25 cellular contexts compared by ENCODE assay signal in the genomic region with DNA sequence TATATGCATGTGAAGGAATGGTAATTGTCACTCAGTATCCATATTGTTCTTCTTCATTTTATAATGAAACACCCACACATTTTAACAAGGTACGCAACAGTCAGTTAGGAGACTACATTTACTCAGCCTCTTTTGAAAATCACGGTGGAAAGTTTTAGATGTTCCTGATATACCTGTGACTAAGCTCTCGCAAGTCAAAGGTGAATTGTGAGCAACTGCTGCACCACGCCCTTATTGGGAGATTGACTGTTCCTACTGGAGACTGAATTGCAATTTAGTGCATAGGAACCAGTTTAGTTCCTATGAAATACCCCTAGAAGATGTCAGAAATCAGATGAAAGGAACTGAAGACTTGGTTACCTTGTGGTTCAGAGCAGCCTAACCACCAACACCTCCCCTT.
DNase-seq lines count a peak whose midpoint lies in the region; ATAC-seq, FAIRE-seq and TF ChIP-seq lines count a peak whose summit lies in the region.
"Had no signal": no experiment of that assay in that cellular context is flagged by ENCODE, and none has a peak within 500 bp of the region (broad histone marks: within the 10 kb centered on the region; RNA-seq: fewer than 3 reads in every experiment).

No MANE protein-coding gene starts in this region.

- POLR2A ChIA-PET in PC-3 (lab: Charles Lee; ENCODE audit: unreplicated experiment) (no interaction called here), H1 (lab: Charles Lee; ENCODE audit: partially characterized antibody) (no interaction called here)

- H3K4me3 ChIP-seq in PC-3 (ENCODE audit: low read length) = no peak overlapping the region
- H3K4me3 ChIP-seq in H1 (ENCODE audit: extremely low read depth in 1 of 4, insufficient read depth in 2 of 4, low read depth in 3 of 4, low read length in 4 of 4) = no peak overlapping the region
- H3K4me3 ChIP-seq in small intestine (ENCODE audit: low read depth in 1 of 2, low read length in 2 of 2) = no peak overlapping the region
- no peak overlapping the region for H3K4me3 ChIP-seq in left lung
- H3K4me3 ChIP-seq: BLaER1 treated with 17β-estradiol and CSF1 and Interleukin-3, amounts not matched to agents 10 nM and 100 nM; SJCRH30 had no signal

- no peak overlapping the region for H2BK20ac ChIP-seq in H1 (ENCODE audit: low read length)

- no peak overlapping the region; the same call in 1 of the 2 replicates for H3K9ac ChIP-seq in PC-3 (ENCODE audit: low read length)
- no peak overlapping the region for H3K9ac ChIP-seq in H1 (replicated peaks in 1 of 4; ENCODE audit: extremely low read depth in 1 of 4, low read depth in 3 of 4, low read length in 3 of 4)
- H3K9ac ChIP-seq: BLaER1 treated with 17β-estradiol and CSF1 and Interleukin-3, amounts not matched to agents 10 nM and 100 nM had no signal

- H4K91ac ChIP-seq in H1 (replicated peaks; ENCODE audit: insufficient read length, low read length) = no peak overlapping the region

- no peaks in the 10 kb centered on the region for H3K27me3 ChIP-seq in PC-3 (ENCODE audit: low read length)
- H3K27me3 ChIP-seq in H1 (replicated peaks in 1 of 4; ENCODE audit: control insufficient read depth in 3 of 4, extremely low read depth in 1 of 4, insufficient read depth in 3 of 4, low read length in 3 of 4) = no peaks in the 10 kb centered on the region
- H3K27me3 ChIP-seq in small intestine (ENCODE audit: control insufficient read depth in 2 of 2, insufficient read depth in 2 of 2, low read length in 2 of 2) = no peaks in the 10 kb centered on the region
- H3K27me3 ChIP-seq in left lung = no peaks in the 10 kb centered on the region
- H3K27me3 ChIP-seq: BLaER1 treated with 17β-estradiol and CSF1 and Interleukin-3, amounts not matched to agents 10 nM and 100 nM; SJCRH30 had no signal

- H3K14ac ChIP-seq in H1 (ENCODE audit: insufficient read length) = no peak overlapping the region

- no peak overlapping the region for H3K23ac ChIP-seq in H1 (ENCODE audit: insufficient read length)

- no peak overlapping the region for H2BK15ac ChIP-seq in H1 (ENCODE audit: low read length)

- no peak overlapping the region for H2BK12ac ChIP-seq in H1 (ENCODE audit: low read depth, low read length)

- no peak for TF ChIP-seq POLR2A in H1 (IDR thresholded peaks at IDR 0.05; ENCODE audit: control extremely low read depth in 1 of 2, low read depth in 2 of 2, low read length in 2 of 2)

- no peaks in the 10 kb centered on the region for H3K36me3 ChIP-seq in PC-3 (ENCODE audit: low read depth, low read length)
- H3K36me3 ChIP-seq in H1 (ENCODE audit: control insufficient read depth in 2 of 4, insufficient read depth in 4 of 4, low read length in 3 of 4) = no peaks in the 10 kb centered on the region
- H3K36me3 ChIP-seq in small intestine (ENCODE audit: control insufficient read depth in 2 of 2, insufficient read depth in 2 of 2, low read length in 2 of 2) = no peaks in the 10 kb centered on the region
- no peaks in the 10 kb centered on the region for H3K36me3 ChIP-seq in left lung
- H3K36me3 ChIP-seq: BLaER1 treated with 17β-estradiol and CSF1 and Interleukin-3, amounts not matched to agents 10 nM and 100 nM; SJCRH30 had no signal

- H4K8ac ChIP-seq in H1 (ENCODE audit: extremely low read depth, insufficient read depth, low read length) = no peak overlapping the region

- peak overlapping the region; percentile 57 for H2AFZ ChIP-seq in PC-3 (ENCODE audit: low read length)
- H2AFZ ChIP-seq in H1 (ENCODE audit: low read length) = 0 out of 2 replicates have a peak overlapping the region, but pooled peaks have one; percentile 50

- TF ChIP-seq CTCF in PC-3 (conservative IDR thresholded peaks at IDR 0.05; ENCODE audit: low read depth, low read length) (no peak), H1 (IDR thresholded peaks at IDR 0.05; ENCODE audit: control extremely low read depth in 1 of 3, insufficient read depth in 1 of 3, low read depth in 1 of 3, low read length in 3 of 3) (no peak), left lung (IDR thresholded peaks at IDR 0.05) (no peak)

- H3K23me2 ChIP-seq in H1 (ENCODE audit: low read depth, low read length) = no peaks in the 10 kb centered on the region

- peaks cover 16% of the 10 kb centered on the region for H3K4me1 ChIP-seq in PC-3 (ENCODE audit: insufficient read depth, low read length)
- H3K4me1 ChIP-seq in H1 (replicated peaks in 1 of 4; ENCODE audit: control insufficient read depth in 3 of 4, insufficient read depth in 4 of 4, low read length in 3 of 4) = no peaks in the 10 kb centered on the region
- no peaks in the 10 kb centered on the region for H3K4me1 ChIP-seq in small intestine (ENCODE audit: control insufficient read depth in 2 of 2, insufficient read depth in 1 of 2, low read depth in 1 of 2, low read length in 1 of 2)
- no peaks in the 10 kb centered on the region for H3K4me1 ChIP-seq in left lung
- H3K4me1 ChIP-seq: BLaER1 treated with 17β-estradiol and CSF1 and Interleukin-3, amounts not matched to agents 10 nM and 100 nM; Caco-2; SJCRH30 had no signal

- peak; percentile 77 for ATAC-seq in PC-3
- ATAC-seq in left lung = no peak

- H3K56ac ChIP-seq in H1 (replicated peaks; ENCODE audit: insufficient read length, low read depth, low read length) = no peak overlapping the region

- H4K5ac ChIP-seq in H1 (ENCODE audit: insufficient read length, low read depth, low read length) = no peak overlapping the region

- H3K79me2 ChIP-seq in PC-3 (ENCODE audit: low read length) = no peaks in the 10 kb centered on the region
- no peaks in the 10 kb centered on the region for H3K79me2 ChIP-seq in H1 (ENCODE audit: control insufficient read depth in 1 of 2, insufficient read depth in 2 of 2, low read length in 2 of 2)

- H3K4me2 ChIP-seq in PC-3 (ENCODE audit: low read length) = peak overlapping the region; percentile 47
- no peak overlapping the region for H3K4me2 ChIP-seq in H1 (ENCODE audit: insufficient read depth in 1 of 2, low read depth in 2 of 2, low read length in 2 of 2)
- H3K4me2 ChIP-seq: BLaER1 treated with 17β-estradiol and CSF1 and Interleukin-3, amounts not matched to agents 10 nM and 100 nM had no signal

- TF ChIP-seq EP300 in H1 (IDR thresholded peaks at IDR 0.05; ENCODE audit: borderline replicate concordance in 1 of 2, low read depth in 2 of 2, low read length in 2 of 2) = no peak

- H2BK5ac ChIP-seq in H1 (ENCODE audit: low read depth, low read length) = no peak overlapping the region

- 93% methylated on average over 4 of the region's 4 CpGs; no CpG with 5 or more reads in 1 of the 2 experiments for WGBS in H1 (ENCODE audit: extremely low coverage in 1 of 2, insufficient coverage in 1 of 2, insufficient read length in 1 of 2, insufficient replicate concordance in 2 of 2, low coverage in 1 of 2, low lambda C conversion rate in 2 of 2, missing lambda C conversion rate in 1 of 2), 2 experiments
- WGBS in small intestine, 3 donors = 54 to 79% (median 71%) methylated on average over 4 of the region's 4 CpGs

- CTCF ChIA-PET in PC-3 (lab: Charles Lee) (no interaction called here), H1 (lab: Charles Lee; ENCODE audit: partially characterized antibody) (no interaction called here)

- H3K18ac ChIP-seq in H1 (ENCODE audit: extremely low read depth, low read length) = no peak overlapping the region

- no peaks in the 10 kb centered on the region for H3K9me2 ChIP-seq in PC-3 (replicated peaks; ENCODE audit: low read length)

- no peak overlapping the region for H2AK5ac ChIP-seq in H1 (ENCODE audit: low read depth, low read length)

- FAIRE-seq in H1 (lab: Jason Lieb, UNC) (no peak), small intestine (lab: Jason Lieb, UNC) (no peak)
- FAIRE-seq: HTR-8/SVneo had no signal

- no peak for TF ChIP-seq RAD21 in H1 (IDR thresholded peaks at IDR 0.05 in 1 of 2, conservative IDR thresholded peaks at IDR 0.05 in 1 of 2; ENCODE audit: low read depth in 2 of 2, low read length in 2 of 2)

- peak; percentile 2 for DNase-seq in SIG-M5 treated with dmso at 0.1 percent for 504 hours (lab: John Stamatoyannopoulos, UW; ENCODE audit: unreplicated experiment)
- no peak for DNase-seq in SIG-M5 (lab: John Stamatoyannopoulos, UW)
- peak; percentile 83 for DNase-seq in PC-3
- DNase-seq in H1 (ENCODE audit: low read depth in 1 of 2, low spot score in 2 of 2) = no peak
- DNase-seq in small intestine = peak; percentile 6
- DNase-seq in SW 1271 (lab: John Stamatoyannopoulos, UW) = no peak
- no peak for DNase-seq in SHP77 treated with DMSO at 0.1 percent for 48 hours (lab: John Stamatoyannopoulos, UW)
- no peak for DNase-seq in left lung
- DNase-seq: ACHN; Caco-2; CD4-positive, alpha-beta memory T cell; GDM1; H9; MV-4-11; NCI-H1105 treated with DMSO at 0.1 percent for 48 hours; NCI-H2029 treated with DMSO at 0.1 percent for 48 hours; NCI-H345; NCI-H524 treated with DMSO at 0.1 percent for 48 hours; NCI-H82; OCI-M1; SJCRH30 had no signal

- H3K79me1 ChIP-seq in H1 (ENCODE audit: low read depth, low read length) = no peaks in the 10 kb centered on the region

- no peak overlapping the region for H2BK120ac ChIP-seq in H1 (replicated peaks; ENCODE audit: low read depth, low read length)

- H4K20me1 ChIP-seq in PC-3 (ENCODE audit: low read length) (no peaks in the 10 kb centered on the region), H1 (replicated peaks in 1 of 2; ENCODE audit: control insufficient read depth in 1 of 2, insufficient read depth in 2 of 2, low read length in 2 of 2) (no peaks in the 10 kb centered on the region)
- H4K20me1 ChIP-seq: BLaER1 treated with 17β-estradiol and CSF1 and Interleukin-3, amounts not matched to agents 10 nM and 100 nM had no signal

- H3F3A ChIP-seq in PC-3 (ENCODE audit: low read length, unreplicated experiment) = no peaks in the 10 kb centered on the region

- intact Hi-C loops in PC-3 (cut with micrococcal nuclease) (no loop called here), left lung (cut with DNase I) (no loop called here)

- peak overlapping the region; percentile 52 for H3K27ac ChIP-seq in PC-3 (ENCODE audit: low read length)
- H3K27ac ChIP-seq in H1 (ENCODE audit: low read depth, low read length) = no peak overlapping the region
- no peak overlapping the region for H3K27ac ChIP-seq in small intestine (ENCODE audit: low read depth in 1 of 2, low read length in 1 of 2)
- no peak overlapping the region for H3K27ac ChIP-seq in left lung
- H3K27ac ChIP-seq: 22Rv1; BLaER1 treated with 17β-estradiol and CSF1 and Interleukin-3, amounts not matched to agents 10 nM and 100 nM; HL-60; SJCRH30 had no signal

- no peak overlapping the region for H3K4ac ChIP-seq in H1 (replicated peaks; ENCODE audit: insufficient read length, low read depth, low read length)

- no TSS peak for BruUV-seq in PC-3 (replicated peaks; lab: Mats Ljungman, UMichigan)

- H3K9me3 ChIP-seq in PC-3 (ENCODE audit: low read length) = no peaks in the 10 kb centered on the region; the same call in 1 of the 2 replicates
- no peaks in the 10 kb centered on the region for H3K9me3 ChIP-seq in H1 (ENCODE audit: insufficient read depth in 2 of 2, low read depth in 1 of 2, low read length in 1 of 2)
- no peaks in the 10 kb centered on the region for H3K9me3 ChIP-seq in small intestine (ENCODE audit: control insufficient read depth, low read depth)
- peaks cover 0 to 5% of the 10 kb centered on the region in 2 donors for H3K9me3 ChIP-seq in left lung
- H3K9me3 ChIP-seq: BLaER1 treated with 17β-estradiol and CSF1 and Interleukin-3, amounts not matched to agents 10 nM and 100 nM; Caco-2; SJCRH30 had no signal

TF ChIP-seq in H1, 55 proteins besides CTCF, POLR2A, EP300 and RAD21:
- no peak for TF ChIP-seq RFX5 (IDR thresholded peaks at IDR 0.05; ENCODE audit: borderline replicate concordance, low read depth, low read length)

Comparison
In these comparisons a context has a peak if more than half of its experiments do, and no peak if none do; other contexts are left out.
1. DNase-seq: peak in SIG-M5 treated with dmso at 0.1 percent for 504 hours (single experiment), PC-3 (single experiment) and small intestine (single experiment); none in SIG-M5 (single experiment), H1 (0 of 2), SW 1271 (0 of 2), SHP77 treated with DMSO at 0.1 percent for 48 hours (single experiment) and left lung (0 of 2).